ENCODE assay signal across 8 cellular contexts in genomic region chr6:143451531-143451930, GRCh38. TPM values are rescaled to one million over a fixed set of nuclear protein-coding genes. Genes with fewer than 3 reads are reported as not detected.
A peak's percentile ranks its signal among the peaks of the same experiment; 100 is the strongest.
DNase-seq lines count a peak whose midpoint lies in the region; ATAC-seq, FAIRE-seq and TF ChIP-seq lines count a peak whose summit lies in the region.

No MANE protein-coding gene starts in this region.

- peak overlapping the region; percentile 93 for H3K9ac ChIP-seq in HepG2 (ENCODE audit: insufficient read depth, low read depth, low read length)

- CTCF ChIA-PET in HepG2 (lab: Yijun Ruan, JAX; ENCODE audit: low intra/inter-chr PET ratio, low total read pairs), result no interaction called here

- in situ Hi-C loops in HepG2 (cut with HindIII; ENCODE audit: extremely low pct_ligation_motif_present, low pct_unique_long_range_greater_than_20kb), result no loop called here

- H3K36me3 Mint-ChIP-seq in activated naive CD8-positive, alpha-beta T cell treated with anti-CD3 and anti-CD28 coated beads, Interleukin-2, amount 10 ng/mL, durations not matched to agents 7 days and 5 days, result peaks cover 5% of the 10 kb centered on the region

- BruUV-seq in HepG2 (replicated peaks; lab: Mats Ljungman, UMichigan), result no TSS peak

- H3K4me1 ChIP-seq in heart right ventricle (peaks cover 3 to 29% (median 22%) of the 10 kb centered on the region in 9 donors), HepG2 (ENCODE audit: insufficient read depth, low read length) (peaks cover 35% of the 10 kb centered on the region), urinary bladder (ENCODE audit: insufficient read depth) (peaks cover 1% of the 10 kb centered on the region)

- H3K4me3 Mint-ChIP-seq in activated naive CD8-positive, alpha-beta T cell treated with anti-CD3 and anti-CD28 coated beads, Interleukin-2, amount 10 ng/mL, durations not matched to agents 7 days and 5 days, result peak overlapping the region; percentile 99

- H3K27me3 Mint-ChIP-seq in activated naive CD8-positive, alpha-beta T cell treated with anti-CD3 and anti-CD28 coated beads, Interleukin-2, amount 10 ng/mL, durations not matched to agents 7 days and 5 days, result no peaks in the 10 kb centered on the region

- TF ChIP-seq RAD21 in HepG2 (CRISPR knock-in tag; IDR thresholded peaks at IDR 0.05), result no peak

- H4K20me1 ChIP-seq in HepG2 (ENCODE audit: insufficient read depth, low read length), result no peaks in the 10 kb centered on the region

- TF ChIP-seq POLR2A in HepG2 (IDR thresholded peaks at IDR 0.05; ENCODE audit: insufficient read depth in 1 of 2, low read depth in 2 of 2, low read length in 2 of 2) (no peak), lower leg skin (IDR thresholded peaks at IDR 0.05) (no peak)

- H3K4me3 ChIP-seq in heart right ventricle (peak overlapping the region; percentile 54 to 86 (median 70)), HepG2 (replicated peaks in 1 of 3; ENCODE audit: insufficient read depth in 1 of 3, low read depth in 2 of 3, low read length in 3 of 3) (peak overlapping the region; percentile 73 to 96 (median 92)), urinary bladder (ENCODE audit: low read depth, low read length) (peak overlapping the region; percentile 62), lower leg skin (ENCODE audit: low read depth, poor library complexity, severe bottlenecking) (no peak overlapping the region)

- peak overlapping the region; percentile 75 for H3K4me2 ChIP-seq in HepG2 (ENCODE audit: low read depth, low read length)

- H3K79me2 ChIP-seq in HepG2 (ENCODE audit: insufficient read depth, low read length), result peaks cover 59% of the 10 kb centered on the region

- no peaks in the 10 kb centered on the region for H3K9me3 ChIP-seq in heart right ventricle
- no peaks in the 10 kb centered on the region for H3K9me3 ChIP-seq in HepG2 (ENCODE audit: low read length)

- no peaks in the 10 kb centered on the region for H3K9me3 Mint-ChIP-seq in activated naive CD8-positive, alpha-beta T cell treated with anti-CD3 and anti-CD28 coated beads, Interleukin-2, amount 10 ng/mL, durations not matched to agents 7 days and 5 days

- FAIRE-seq in HepG2 (lab: Jason Lieb, UNC), result no peak

- 38 to 39% methylated on average over 4 of the region's 4 CpGs for WGBS in heart right ventricle, 2 donors
- 10% methylated on average over 4 of the region's 4 CpGs for WGBS in HepG2 (ENCODE audit: low lambda C conversion rate)
- 28% methylated on average over 4 of the region's 4 CpGs for whole genome bisulfite sequencing in urinary bladder
- 32 to 37% methylated on average over 4 of the region's 4 CpGs for WGBS in lower leg skin, 2 donors

- TF ChIP-seq EP300 in HepG2 (IDR thresholded peaks at IDR 0.05; ENCODE audit: low read depth in 2 of 2, low read length in 2 of 2) (no peak), HepG2 (CRISPR knock-in tag; IDR thresholded peaks at IDR 0.05; ENCODE audit: borderline replicate concordance) (no peak)

- DNase-seq in heart right ventricle (no peak), cardiac septum (ENCODE audit: low spot score) (no peak), HepG2 (ENCODE audit: low spot score) (no peak), lower leg skin (ENCODE audit: low spot score in 2 of 2) (no peak), NCI-H446 treated with DMSO at 0.1 percent for 48 hours (lab: John Stamatoyannopoulos, UW) (no peak)
- no peak for DNase-seq in activated naive CD8-positive, alpha-beta T cell treated with anti-CD3 and anti-CD28 coated beads, Interleukin-2, amount 10 ng/mL, durations not matched to agents 7 days and 5 days

- intact Hi-C loops in heart right ventricle (cut with DNase I), result no loop called here
- intact Hi-C loops in cardiac septum (cut with DNase I), result loop anchor here (5.0 kb wide), 1 partner anchor 61 kb away; the partner anchor contains the start of gene FUCA2
- intact Hi-C loops in HepG2 (cut with micrococcal nuclease; ENCODE audit: unreplicated experiment), result loop anchor here (2.0 kb wide), 1 partner anchor 59 kb away; the partner anchor contains the start of gene FUCA2
- intact Hi-C loops in lower leg skin (cut with DNase I; ENCODE audit: low total_unique reads), result no loop called here

- ATAC-seq in heart right ventricle (no peak), HepG2 (no peak), HG03565 (IDR thresholded peaks at IDR 0.05; ENCODE audit: unreplicated experiment) (no peak)
- ATAC-seq in activated naive CD8-positive, alpha-beta T cell treated with anti-CD3 and anti-CD28 coated beads, Interleukin-2, amount 10 ng/mL, durations not matched to agents 7 days and 5 days (ENCODE audit: low read depth), result no peak

- POLR2A ChIA-PET in activated naive CD8-positive, alpha-beta T cell treated with anti-CD3 and anti-CD28 coated beads, Interleukin-2, amount 10 ng/mL, durations not matched to agents 7 days and 5 days (lab: Charles Lee), result interaction anchor here (0.6 kb wide), 1 partner anchor 86 kb away, joined by 3 read pairs; no protein-coding TSS in a partner anchor
- POLR2A ChIA-PET in HepG2 (lab: Yijun Ruan, JAX), result interaction anchor here (1.0 to 1.2 kb wide), 2 partner anchors 21 to 54 kb away, joined by 3 to 4 read pairs; no protein-coding TSS in a partner anchor

- peak overlapping the region; percentile 99 for H3K27ac Mint-ChIP-seq in activated naive CD8-positive, alpha-beta T cell treated with anti-CD3 and anti-CD28 coated beads, Interleukin-2, amount 10 ng/mL, durations not matched to agents 7 days and 5 days

- H3K36me3 ChIP-seq in heart right ventricle (peaks cover 0 to 12% (median 0%) of the 10 kb centered on the region in 9 donors), HepG2 (replicated peaks in 1 of 2; ENCODE audit: control insufficient read depth in 1 of 2, insufficient read depth in 2 of 2, low read length in 2 of 2) (peaks cover 0 to 2% of the 10 kb centered on the region in 2 experiments; a peak in 3 of 5 replicates), urinary bladder (ENCODE audit: insufficient read depth) (peaks cover 2% of the 10 kb centered on the region)

- H3K27ac ChIP-seq in heart right ventricle (peak overlapping the region in 6 of 10 donors; percentile 68 to 84 (median 78)), HepG2 (ENCODE audit: extremely low read length, insufficient read depth, low read length) (peak overlapping the region; percentile 86), urinary bladder (ENCODE audit: low read depth) (no peak overlapping the region)

- H2AFZ ChIP-seq in HepG2 (ENCODE audit: low read length), result peak overlapping the region; percentile 34

- no peak for TF ChIP-seq CTCF in heart right ventricle (IDR thresholded peaks at IDR 0.05)
- TF ChIP-seq CTCF in HepG2 (CRISPR knock-in tag; IDR thresholded peaks at IDR 0.05), result no peak
- no peak for TF ChIP-seq CTCF in lower leg skin (IDR thresholded peaks at IDR 0.05)

- H3K27me3 ChIP-seq in heart right ventricle (no peaks in the 10 kb centered on the region), HepG2 (ENCODE audit: control insufficient read depth in 1 of 2, insufficient read depth in 2 of 2, low read length in 2 of 2) (no peaks in the 10 kb centered on the region; a peak in 2 of 5 replicates)

- peaks cover 20% of the 10 kb centered on the region for H3K4me1 Mint-ChIP-seq in activated naive CD8-positive, alpha-beta T cell treated with anti-CD3 and anti-CD28 coated beads, Interleukin-2, amount 10 ng/mL, durations not matched to agents 7 days and 5 days

RNA-seq across cellular contexts. Expression of gene PEX3, which starts 0.9 kb away (rescaled TPM):
- total RNA-seq in heart right ventricle (10 to 100 TPM; 16.8 to 26.8 (median 22.4) TPM), cardiac septum (23.1 TPM), HepG2 (2016; rRNA removed; fragmentation: Illumina TruSeq; extraction: Trizol) (40.8 and 50.5 TPM in 2 replicates), urinary bladder (32.5 TPM), lower leg skin (10 to 100 TPM; 15.5 to 22.4 (median 18.4) TPM)
- polyA plus RNA-seq in heart right ventricle (1 to 10 TPM; 5.0 to 6.9 TPM), HepG2 (2011; rRNA removed) (23.8 and 30.9 TPM in 2 replicates), urinary bladder (14.8 TPM)
- total RNA-seq in activated naive CD8-positive, alpha-beta T cell treated with anti-CD3 and anti-CD28 coated beads, Interleukin-2, amount 10 ng/mL, durations not matched to agents 7 days and 5 days, result 10 to 100 TPM; 21.0 TPM
- total RNA-seq in HepG2 (2016; cell fraction: cytosol; rRNA removed; fragmentation: Illumina TruSeq; extraction: Trizol; ENCODE audit: low read depth), result 5.8 and 6.4 TPM in 2 replicates
- total RNA-seq in HepG2 (2016; cell fraction: insoluble cytoplasmic fraction; rRNA removed; fragmentation: Illumina TruSeq; extraction: Trizol), result 42.6 and 48.9 TPM in 2 replicates
- total RNA-seq in HepG2 (2016; cell fraction: membrane; rRNA removed; fragmentation: Illumina TruSeq; extraction: Trizol), result 7.4 and 8.1 TPM in 2 replicates
- total RNA-seq in HepG2 (2016; cell fraction: nucleus; rRNA removed; fragmentation: Illumina TruSeq; extraction: Trizol), result 38.5 and 40.8 TPM in 2 replicates
- 11.9 and 12.0 TPM in 2 replicates for polyA plus RNA-seq in HepG2 (2011; cell fraction: cytosol; rRNA removed)
- polyA plus RNA-seq in HepG2 (2011; cell fraction: nucleus; rRNA removed), result 11.0 and 11.6 TPM in 2 replicates
- polyA plus RNA-seq in HepG2 (2012), result 15.2 and 23.5 TPM in 2 replicates
- polyA plus RNA-seq in HepG2 (2016; cell fraction: cytosol; fragmentation: Illumina TruSeq; extraction: Trizol; ENCODE audit: low read depth), result 2.8 and 3.7 TPM in 2 replicates
- 50.8 and 51.6 TPM in 2 replicates for polyA plus RNA-seq in HepG2 (2016; cell fraction: insoluble cytoplasmic fraction; fragmentation: Illumina TruSeq; extraction: Trizol; ENCODE audit: low read depth)
- 6.0 TPM in 2 replicates for polyA plus RNA-seq in HepG2 (2016; cell fraction: membrane; fragmentation: Illumina TruSeq; extraction: Trizol; ENCODE audit: low read depth)
- 46.8 and 53.0 TPM in 2 replicates for polyA plus RNA-seq in HepG2 (2016; cell fraction: nucleus; fragmentation: Illumina TruSeq; extraction: Trizol; ENCODE audit: insufficient read depth, low read depth)
- polyA minus RNA-seq in HepG2 (2011; rRNA and poly(A)+ RNA removed; ENCODE audit: low replicate concordance), result 20.4 and 21.0 TPM in 2 replicates
- 17.1 and 20.5 TPM in 2 replicates for polyA minus RNA-seq in HepG2 (2011; cell fraction: cytosol; rRNA and poly(A)+ RNA removed)
- 55.8 and 64.9 TPM in 2 replicates for polyA minus RNA-seq in HepG2 (2011; cell fraction: nucleus; rRNA and poly(A)+ RNA removed)

RNA-seq across cellular contexts. Expression of gene ADAT2, which starts 1.0 kb away (rescaled TPM):
- total RNA-seq in heart right ventricle (1 to 10 TPM in 8 of 10 donors, under 1 TPM in 2; 0.98 to 2.5 (median 1.3) TPM), cardiac septum (2.2 TPM), HepG2 (2016; rRNA removed; fragmentation: Illumina TruSeq; extraction: Trizol) (15.0 and 18.3 TPM in 2 replicates), urinary bladder (6.9 TPM), lower leg skin (1 to 10 TPM; 2.2 to 5.3 (median 3.9) TPM)
- polyA plus RNA-seq in heart right ventricle (1 to 10 TPM; 1.7 to 4.3 TPM), HepG2 (2011; rRNA removed) (8.6 and 10.5 TPM in 2 replicates), urinary bladder (3.0 TPM)
- 10 to 100 TPM; 22.8 to 27.0 TPM for total RNA-seq in activated naive CD8-positive, alpha-beta T cell treated with anti-CD3 and anti-CD28 coated beads, Interleukin-2, amount 10 ng/mL, durations not matched to agents 7 days and 5 days
- 2.8 TPM in 2 replicates for total RNA-seq in HepG2 (2016; cell fraction: cytosol; rRNA removed; fragmentation: Illumina TruSeq; extraction: Trizol; ENCODE audit: low read depth)
- 13.6 and 18.6 TPM in 2 replicates for total RNA-seq in HepG2 (2016; cell fraction: insoluble cytoplasmic fraction; rRNA removed; fragmentation: Illumina TruSeq; extraction: Trizol)
- total RNA-seq in HepG2 (2016; cell fraction: membrane; rRNA removed; fragmentation: Illumina TruSeq; extraction: Trizol), result 6.8 and 7.5 TPM in 2 replicates
- 40.6 and 48.3 TPM in 2 replicates for total RNA-seq in HepG2 (2016; cell fraction: nucleus; rRNA removed; fragmentation: Illumina TruSeq; extraction: Trizol)
- polyA plus RNA-seq in HepG2 (2011; cell fraction: cytosol; rRNA removed), result 2.9 and 3.7 TPM in 2 replicates
- polyA plus RNA-seq in HepG2 (2011; cell fraction: nucleus; rRNA removed), result 17.9 and 26.3 TPM in 2 replicates
- 10.9 and 11.5 TPM in 2 replicates for polyA plus RNA-seq in HepG2 (2012)
- 1.3 and 1.5 TPM in 2 replicates for polyA plus RNA-seq in HepG2 (2016; cell fraction: cytosol; fragmentation: Illumina TruSeq; extraction: Trizol; ENCODE audit: low read depth)
- 10.9 and 12.5 TPM in 2 replicates for polyA plus RNA-seq in HepG2 (2016; cell fraction: insoluble cytoplasmic fraction; fragmentation: Illumina TruSeq; extraction: Trizol; ENCODE audit: low read depth)
- polyA plus RNA-seq in HepG2 (2016; cell fraction: membrane; fragmentation: Illumina TruSeq; extraction: Trizol; ENCODE audit: low read depth), result 3.6 and 4.2 TPM in 2 replicates
- polyA plus RNA-seq in HepG2 (2016; cell fraction: nucleus; fragmentation: Illumina TruSeq; extraction: Trizol; ENCODE audit: insufficient read depth, low read depth), result 102 and 108 TPM in 2 replicates
- polyA minus RNA-seq in HepG2 (2011; rRNA and poly(A)+ RNA removed; ENCODE audit: low replicate concordance), result 2.9 and 4.0 TPM in 2 replicates
- polyA minus RNA-seq in HepG2 (2011; cell fraction: cytosol; rRNA and poly(A)+ RNA removed), result 2.2 and 3.1 TPM in 2 replicates
- 37.0 and 37.2 TPM in 2 replicates for polyA minus RNA-seq in HepG2 (2011; cell fraction: nucleus; rRNA and poly(A)+ RNA removed)

RNA-seq across cellular contexts. Expression of gene FUCA2, which starts 60.0 kb away (rescaled TPM):
- 10 to 100 TPM; 32.8 to 63.4 (median 40.1) TPM for total RNA-seq in heart right ventricle
- 10 to 100 TPM; 24.1 to 47.1 TPM for polyA plus RNA-seq in heart right ventricle
- 37.8 TPM for total RNA-seq in cardiac septum
- 10 to 100 TPM; 12.1 to 13.4 TPM for total RNA-seq in activated naive CD8-positive, alpha-beta T cell treated with anti-CD3 and anti-CD28 coated beads, Interleukin-2, amount 10 ng/mL, durations not matched to agents 7 days and 5 days
- 60.9 and 144 TPM in 2 replicates for total RNA-seq in HepG2 (2016; rRNA removed; fragmentation: Illumina TruSeq; extraction: Trizol)
- 23.5 and 26.4 TPM in 2 replicates for total RNA-seq in HepG2 (2016; cell fraction: cytosol; rRNA removed; fragmentation: Illumina TruSeq; extraction: Trizol; ENCODE audit: low read depth)
- 55.0 and 140 TPM in 2 replicates for total RNA-seq in HepG2 (2016; cell fraction: insoluble cytoplasmic fraction; rRNA removed; fragmentation: Illumina TruSeq; extraction: Trizol)
- 36.8 and 44.6 TPM in 2 replicates for total RNA-seq in HepG2 (2016; cell fraction: membrane; rRNA removed; fragmentation: Illumina TruSeq; extraction: Trizol)
- 123 and 143 TPM in 2 replicates for total RNA-seq in HepG2 (2016; cell fraction: nucleus; rRNA removed; fragmentation: Illumina TruSeq; extraction: Trizol)
- polyA plus RNA-seq in HepG2 (2011; rRNA removed), result 63.3 and 87.4 TPM in 2 replicates
- 54.5 and 64.8 TPM in 2 replicates for polyA plus RNA-seq in HepG2 (2011; cell fraction: cytosol; rRNA removed)
- polyA plus RNA-seq in HepG2 (2011; cell fraction: nucleus; rRNA removed), result 27.1 and 30.2 TPM in 2 replicates
- polyA plus RNA-seq in HepG2 (2012), result 72.3 and 89.4 TPM in 2 replicates
- 26.5 and 27.8 TPM in 2 replicates for polyA plus RNA-seq in HepG2 (2016; cell fraction: cytosol; fragmentation: Illumina TruSeq; extraction: Trizol; ENCODE audit: low read depth)
- polyA plus RNA-seq in HepG2 (2016; cell fraction: insoluble cytoplasmic fraction; fragmentation: Illumina TruSeq; extraction: Trizol; ENCODE audit: low read depth), result 56.4 and 62.4 TPM in 2 replicates
- 30.3 and 34.9 TPM in 2 replicates for polyA plus RNA-seq in HepG2 (2016; cell fraction: membrane; fragmentation: Illumina TruSeq; extraction: Trizol; ENCODE audit: low read depth)
- 188 and 199 TPM in 2 replicates for polyA plus RNA-seq in HepG2 (2016; cell fraction: nucleus; fragmentation: Illumina TruSeq; extraction: Trizol; ENCODE audit: insufficient read depth, low read depth)
- polyA minus RNA-seq in HepG2 (2011; rRNA and poly(A)+ RNA removed; ENCODE audit: low replicate concordance), result 29.0 and 29.5 TPM in 2 replicates
- 29.7 and 34.5 TPM in 2 replicates for polyA minus RNA-seq in HepG2 (2011; cell fraction: cytosol; rRNA and poly(A)+ RNA removed)
- 28.2 and 30.0 TPM in 2 replicates for polyA minus RNA-seq in HepG2 (2011; cell fraction: nucleus; rRNA and poly(A)+ RNA removed)
- 37.0 TPM for total RNA-seq in urinary bladder
- 46.3 TPM for polyA plus RNA-seq in urinary bladder
- total RNA-seq in lower leg skin, result 10 to 100 TPM in 3 of 4 donors, 1 to 10 TPM in 1; 3.3 to 11.4 (median 10.5) TPM

Comparison
In these comparisons a context has a peak if more than half of its experiments do, and no peak if none do; other contexts are left out.
1. intact Hi-C loops: an anchor here in cardiac septum (5.0 kb wide) and HepG2 (2.0 kb wide); none called in heart right ventricle and lower leg skin.